ENCODE assay signal across 8 cellular contexts in genomic region chr19:38683393-38684077, GRCh38. TPM values are rescaled to one million over a fixed set of nuclear protein-coding genes. Genes with fewer than 3 reads are reported as not detected.
A peak's percentile ranks its signal among the peaks of the same experiment; 100 is the strongest.
DNase-seq lines count a peak whose midpoint lies in the region; ATAC-seq, FAIRE-seq and TF ChIP-seq lines count a peak whose summit lies in the region.

No MANE protein-coding gene starts in this region.

- peaks cover 4 to 7% of the 10 kb centered on the region in 2 donors for H3K36me3 Mint-ChIP-seq in naive B cell

- H3K4me3 ChIP-seq in esophagus (ENCODE audit: low read depth in 1 of 2, low read length in 2 of 2) (no peak overlapping the region), thoracic aorta (peak overlapping the region; percentile 24)

- peak; percentile 39 for FAIRE-seq in GM18507 (lab: Jason Lieb, UNC)

- DNase-seq in GM18507 (ENCODE audit: extremely low spot score, insufficient read length, low read depth) (no peak), NCI-H69 (lab: John Stamatoyannopoulos, UW) (peak; percentile 94), naive B cell (no peak), thoracic aorta (ENCODE audit: low spot score) (no peak), pons (ENCODE audit: low spot score) (no peak)
- peak; percentile 74 for DNase-seq in activated CD8-positive, alpha-beta memory T cell treated with anti-CD3 and anti-CD28 coated beads, Interleukin-2, amount 50 U/mL, for 48 hours

- no peaks in the 10 kb centered on the region for H3K27me3 ChIP-seq in esophagus (ENCODE audit: control insufficient read depth in 1 of 2, insufficient read depth in 2 of 2, low read length in 2 of 2)
- H3K27me3 ChIP-seq in thoracic aorta (replicated peaks; ENCODE audit: insufficient read depth), result no peaks in the 10 kb centered on the region

- H3K4me1 Mint-ChIP-seq in naive B cell, result peaks cover 62 to 89% (median 82%) of the 10 kb centered on the region in 3 donors

- H3K9me3 ChIP-seq in esophagus (ENCODE audit: control insufficient read depth in 2 of 2, insufficient read depth in 1 of 2, low read depth in 1 of 2, low read length in 1 of 2), result no peaks in the 10 kb centered on the region
- H3K9me3 ChIP-seq in thoracic aorta, result no peaks in the 10 kb centered on the region

- ATAC-seq in naive B cell (ENCODE audit: low read depth in 2 of 2), result no peak
- peak; percentile 14 for ATAC-seq in thoracic aorta (ENCODE audit: insufficient number of reproducible peaks, low FRiP score, low read depth)
- ATAC-seq in HG03439 (IDR thresholded peaks at IDR 0.05; ENCODE audit: unreplicated experiment), result no peak

- H3K36me3 ChIP-seq in esophagus (ENCODE audit: control insufficient read depth in 2 of 2, insufficient read depth in 2 of 2, low read length in 1 of 2) (peaks cover 0 to 5% of the 10 kb centered on the region in 2 donors), thoracic aorta (no peaks in the 10 kb centered on the region)

- H3K4me1 ChIP-seq in esophagus (ENCODE audit: control insufficient read depth in 2 of 2, insufficient read depth in 2 of 2, low read length in 1 of 2) (peaks cover 15 to 39% of the 10 kb centered on the region in 2 donors), thoracic aorta (ENCODE audit: control insufficient read depth in 1 of 2, low read depth in 2 of 2) (peaks cover 70 to 98% of the 10 kb centered on the region in 2 donors)

- no peak for TF ChIP-seq CTCF in thoracic aorta (IDR thresholded peaks at IDR 0.05)

- peak overlapping the region in 1 of 8 donors; percentile 29 for H3K4me3 Mint-ChIP-seq in naive B cell

- H3K27ac ChIP-seq in esophagus (ENCODE audit: low read depth in 2 of 2, low read length in 1 of 2), result peak overlapping the region; percentile 98 to 100
- peak overlapping the region; percentile 99 to 100 for H3K27ac ChIP-seq in thoracic aorta

- 16 to 26% methylated on average over 10 of the region's 10 CpGs for WGBS in esophagus, 2 donors

- peak overlapping the region in 5 of 6 donors; percentile 15 to 59 (median 36) for H3K27ac Mint-ChIP-seq in naive B cell

- no peaks in the 10 kb centered on the region for H3K27me3 Mint-ChIP-seq in naive B cell

- no peaks in the 10 kb centered on the region for H3K9me3 Mint-ChIP-seq in naive B cell

RNA-seq across cellular contexts. Expression of gene ACTN4, which starts 36.1 kb away (rescaled TPM):
- polyA plus RNA-seq in esophagus (100 to 1,000 TPM; 261 to 376 TPM), naive B cell (ENCODE audit: low read depth in 6 of 6) (10 to 100 TPM in 4 of 6 donors, 1 to 10 TPM in 2; 6.8 to 15.8 (median 10.6) TPM)
- total RNA-seq in thoracic aorta, result 1,000 to 10,000 TPM in 1 of 2 donors, 100 to 1,000 TPM in 1; 668 to 1,387 TPM

Comparison
In these comparisons a context has a peak if more than half of its experiments do, and no peak if none do; other contexts are left out.
1. DNase-seq: peak in NCI-H69 (single experiment) and activated CD8-positive, alpha-beta memory T cell treated with anti-CD3 and anti-CD28 coated beads, Interleukin-2, amount 50 U/mL, for 48 hours (single experiment); none in GM18507 (single experiment), naive B cell (single experiment), thoracic aorta (single experiment) and pons (single experiment).
2. RNA of gene ACTN4, which starts 36.1 kb away (polyA plus RNA-seq): 261 to 376 TPM in esophagus; 6.8 to 15.8 TPM in naive B cell; every median in the first group is over 10 times any median in the second.